10 cellular contexts compared by ENCODE assay signal in genomic region chr21:45874716-45875415, GRCh38.
DNase-seq lines count a peak whose midpoint lies in the region; ATAC-seq and TF ChIP-seq lines count a peak whose summit lies in the region.
"Had no signal": no experiment of that assay in that cellular context is flagged by ENCODE, and none has a peak within 500 bp of the region (broad histone marks: within the 10 kb centered on the region; RNA-seq: fewer than 3 reads in every experiment).

No MANE protein-coding gene starts in this region.

- peaks cover 2% of the 10 kb centered on the region for H3K27me3 Mint-ChIP-seq in activated CD4-positive, alpha-beta memory T cell treated with anti-CD3 and anti-CD28 coated beads for 36 hours
- peaks cover 10% of the 10 kb centered on the region for H3K27me3 Mint-ChIP-seq in activated CD4-positive, alpha-beta memory T cell treated with anti-CD3 and anti-CD28 coated beads, Interleukin-2, amount 10 ng/mL, durations not matched to agents 7 days and 5 days
- H3K27me3 Mint-ChIP-seq in WTC11 (ENCODE audit: low read depth): no peaks in the 10 kb centered on the region
- peaks cover 34% of the 10 kb centered on the region for H3K27me3 Mint-ChIP-seq in stimulated activated naive CD8-positive, alpha-beta T cell treated with anti-CD3 and anti-CD28 coated beads, Interleukin-15, amount 100 ng/mL, for 72 hours

- TF ChIP-seq CTCF in WTC11 (IDR thresholded peaks at IDR 0.05): no peak

- POLR2A ChIA-PET in activated CD4-positive, alpha-beta memory T cell treated with anti-CD3 and anti-CD28 coated beads for 36 hours (lab: Charles Lee): no interaction called here
- POLR2A ChIA-PET in activated CD4-positive, alpha-beta memory T cell treated with anti-CD3 and anti-CD28 coated beads, Interleukin-2, amount 10 ng/mL, durations not matched to agents 7 days and 5 days (lab: Charles Lee): no interaction called here
- POLR2A ChIA-PET in WTC11 (lab: Charles Lee) (no interaction called here), HEK293T (lab: Yijun Ruan, JAX) (no interaction called here)

- H3K27ac Mint-ChIP-seq in activated CD4-positive, alpha-beta memory T cell treated with anti-CD3 and anti-CD28 coated beads for 36 hours: no peak overlapping the region
- no peak overlapping the region for H3K27ac Mint-ChIP-seq in activated CD4-positive, alpha-beta memory T cell treated with anti-CD3 and anti-CD28 coated beads, Interleukin-2, amount 10 ng/mL, durations not matched to agents 7 days and 5 days
- no peak overlapping the region; the same call in 1 of the 2 replicates for H3K27ac Mint-ChIP-seq in WTC11
- no peak overlapping the region for H3K27ac Mint-ChIP-seq in stimulated activated naive CD8-positive, alpha-beta T cell treated with anti-CD3 and anti-CD28 coated beads, Interleukin-15, amount 100 ng/mL, for 72 hours

- intact Hi-C loops in activated CD4-positive, alpha-beta memory T cell treated with anti-CD3 and anti-CD28 coated beads for 36 hours (cut with micrococcal nuclease): no loop called here

- CTCF ChIA-PET in activated CD4-positive, alpha-beta memory T cell treated with anti-CD3 and anti-CD28 coated beads for 36 hours (lab: Charles Lee): no interaction called here
- CTCF ChIA-PET in activated CD4-positive, alpha-beta memory T cell treated with anti-CD3 and anti-CD28 coated beads, Interleukin-2, amount 10 ng/mL, durations not matched to agents 7 days and 5 days (lab: Charles Lee): no interaction called here
- CTCF ChIA-PET in WTC11 (lab: Charles Lee): no interaction called here
- CTCF ChIA-PET in HEK293T (lab: Yijun Ruan, JAX): no interaction called here

- DNase-seq in activated CD4-positive, alpha-beta memory T cell treated with anti-CD3 and anti-CD28 coated beads for 36 hours: peak; percentile 31
- no peak for DNase-seq in activated CD4-positive, alpha-beta memory T cell treated with anti-CD3 and anti-CD28 coated beads, Interleukin-2, amount 10 ng/mL, durations not matched to agents 7 days and 5 days
- no peak for DNase-seq in WTC11 (ENCODE audit: low spot score)
- peak; percentile 75 for DNase-seq in islet precursor cell
- DNase-seq in stimulated activated naive CD8-positive, alpha-beta T cell treated with anti-CD3 and anti-CD28 coated beads, Interleukin-15, amount 100 ng/mL, for 72 hours: no peak
- DNase-seq in HEK293T (ENCODE audit: extremely low spot score): no peak
- DNase-seq: activated CD8-positive, alpha-beta memory T cell treated with anti-CD3 and anti-CD28 coated beads for 24 hours; NCI-H2081 had no signal

- H3K9me3 Mint-ChIP-seq in activated CD4-positive, alpha-beta memory T cell treated with anti-CD3 and anti-CD28 coated beads for 36 hours: no peaks in the 10 kb centered on the region
- no peaks in the 10 kb centered on the region for H3K9me3 Mint-ChIP-seq in activated CD4-positive, alpha-beta memory T cell treated with anti-CD3 and anti-CD28 coated beads, Interleukin-2, amount 10 ng/mL, durations not matched to agents 7 days and 5 days
- no peaks in the 10 kb centered on the region for H3K9me3 Mint-ChIP-seq in WTC11
- no peaks in the 10 kb centered on the region for H3K9me3 Mint-ChIP-seq in stimulated activated naive CD8-positive, alpha-beta T cell treated with anti-CD3 and anti-CD28 coated beads, Interleukin-15, amount 100 ng/mL, for 72 hours

- no peak for ATAC-seq in WTC11
- peak; percentile 76 for ATAC-seq in stimulated activated naive CD8-positive, alpha-beta T cell treated with anti-CD3 and anti-CD28 coated beads, Interleukin-15, amount 100 ng/mL, for 72 hours
- no peak for ATAC-seq in HG02759 (IDR thresholded peaks at IDR 0.05; ENCODE audit: unreplicated experiment)
- ATAC-seq in GM18511 (IDR thresholded peaks at IDR 0.05; ENCODE audit: unreplicated experiment): no peak

- H3K36me3 Mint-ChIP-seq in activated CD4-positive, alpha-beta memory T cell treated with anti-CD3 and anti-CD28 coated beads for 36 hours: no peaks in the 10 kb centered on the region
- H3K36me3 Mint-ChIP-seq in activated CD4-positive, alpha-beta memory T cell treated with anti-CD3 and anti-CD28 coated beads, Interleukin-2, amount 10 ng/mL, durations not matched to agents 7 days and 5 days (ENCODE audit: low read depth): no peaks in the 10 kb centered on the region
- no peaks in the 10 kb centered on the region for H3K36me3 Mint-ChIP-seq in WTC11

- no peak overlapping the region for H3K4me3 Mint-ChIP-seq in activated CD4-positive, alpha-beta memory T cell treated with anti-CD3 and anti-CD28 coated beads for 36 hours
- no peak overlapping the region for H3K4me3 Mint-ChIP-seq in activated CD4-positive, alpha-beta memory T cell treated with anti-CD3 and anti-CD28 coated beads, Interleukin-2, amount 10 ng/mL, durations not matched to agents 7 days and 5 days
- H3K4me3 Mint-ChIP-seq in WTC11: no peak overlapping the region
- peak overlapping the region in 1 of 2 donors; percentile 29 for H3K4me3 Mint-ChIP-seq in stimulated activated naive CD8-positive, alpha-beta T cell treated with anti-CD3 and anti-CD28 coated beads, Interleukin-15, amount 100 ng/mL, for 72 hours

- H3K4me1 Mint-ChIP-seq in activated CD4-positive, alpha-beta memory T cell treated with anti-CD3 and anti-CD28 coated beads for 36 hours (ENCODE audit: low read depth): peaks cover 5% of the 10 kb centered on the region
- no peaks in the 10 kb centered on the region for H3K4me1 Mint-ChIP-seq in activated CD4-positive, alpha-beta memory T cell treated with anti-CD3 and anti-CD28 coated beads, Interleukin-2, amount 10 ng/mL, durations not matched to agents 7 days and 5 days
- H3K4me1 Mint-ChIP-seq in WTC11: no peaks in the 10 kb centered on the region
- peaks cover 3% of the 10 kb centered on the region for H3K4me1 Mint-ChIP-seq in stimulated activated naive CD8-positive, alpha-beta T cell treated with anti-CD3 and anti-CD28 coated beads, Interleukin-15, amount 100 ng/mL, for 72 hours

TF ChIP-seq in WTC11, 78 proteins besides CTCF, POLR2A, EP300 and RAD21 (continues in another document):
- TF ChIP-seq ARID4B (CRISPR knock-in tag; IDR thresholded peaks at IDR 0.05; ENCODE audit: borderline replicate concordance): no peak

TF ChIP-seq in HEK293T, 16 proteins besides CTCF, POLR2A, EP300 and RAD21:
- no peak for TF ChIP-seq LEF1 (IDR thresholded peaks at IDR 0.05; ENCODE audit: borderline replicate concordance)
- TF ChIP-seq ZNF384 (IDR thresholded peaks at IDR 0.05): no peak
- TF ChIP-seq SUZ12 (IDR thresholded peaks at IDR 0.05): no peak
- TF ChIP-seq FOXA1 (IDR thresholded peaks at IDR 0.05): no peak
- TF ChIP-seq BHLHE40 (IDR thresholded peaks at IDR 0.05; ENCODE audit: borderline replicate concordance): no peak
- no peak for TF ChIP-seq CTBP1 (IDR thresholded peaks at IDR 0.05; ENCODE audit: borderline replicate concordance)
- TF ChIP-seq FOXM1 (IDR thresholded peaks at IDR 0.05; ENCODE audit: borderline replicate concordance): no peak
TF ChIP-seq in HEK293T: peak in this region for 0.

Comparison
In these comparisons a context has a peak if more than half of its experiments do, and no peak if none do; other contexts are left out.
1. DNase-seq: peak in activated CD4-positive, alpha-beta memory T cell treated with anti-CD3 and anti-CD28 coated beads for 36 hours (single experiment) and islet precursor cell (single experiment); none in activated CD4-positive, alpha-beta memory T cell treated with anti-CD3 and anti-CD28 coated beads, Interleukin-2, amount 10 ng/mL, durations not matched to agents 7 days and 5 days (single experiment), WTC11 (single experiment), stimulated activated naive CD8-positive, alpha-beta T cell treated with anti-CD3 and anti-CD28 coated beads, Interleukin-15, amount 100 ng/mL, for 72 hours (0 of 2) and HEK293T (single experiment).